Comparison of ENCODE assay signal across 1 cellular context in genomic region chr17:16212793-16213192, GRCh38.
TF ChIP-seq lines count a peak whose summit lies in the region.

No MANE protein-coding gene starts in this region.

TF ChIP-seq in GM23338, 12 proteins besides CTCF, POLR2A, EP300 and RAD21 (continued from another document):
- TF ChIP-seq ETS1 (IDR thresholded peaks at IDR 0.05) (no peak), EZH2phosphoT487 (IDR thresholded peaks at IDR 0.05; ENCODE audit: unreplicated experiment) (no peak), POLR2AphosphoS5 (IDR thresholded peaks at IDR 0.05; ENCODE audit: low read depth) (no peak)
TF ChIP-seq in GM23338: peak in this region for 0.
